Comparison of ENCODE assay signal across 23 cellular contexts in genomic region chr11:46526489-46527215, GRCh38.
"Had no signal": no experiment of that assay in that cellular context is flagged by ENCODE, and none has a peak within 500 bp of the region (broad histone marks: within the 10 kb centered on the region; RNA-seq: fewer than 3 reads in every experiment).

No MANE protein-coding gene starts in this region.

- H3K36me3 ChIP-seq: cardiac muscle cell, heart left ventricle, thoracic aorta had no signal

- H3K27ac ChIP-seq: cardiac muscle cell, heart left ventricle, skin epidermis, thoracic aorta had no signal

- H3K4me3 Mint-ChIP-seq: activated CD8-positive, alpha-beta T cell treated with anti-CD3 and anti-CD28 coated beads for 36 hours; activated naive CD4-positive, alpha-beta T cell treated with anti-CD3 and anti-CD28 coated beads, Interleukin-2, amount 50 U/mL, for 24 hours; activated naive CD8-positive, alpha-beta T cell treated with anti-CD3 and anti-CD28 coated beads, Interleukin-2, amount 50 U/mL, for 24 hours; activated T-cell treated with anti-CD3 and anti-CD28 coated beads, Interleukin-2, amount 50 U/mL, for 4 hours; effector memory CD8-positive, alpha-beta T cell; immature natural killer cell; memory B cell; naive thymus-derived CD8-positive, alpha-beta T cell; stimulated activated naive CD8-positive, alpha-beta T cell treated with anti-CD3 and anti-CD28 coated beads, Interleukin-15, Interleukin-2, amounts not matched to agents 100 ng/mL and 50 ng/mL, for 24 hours had no signal

- ATAC-seq: activated CD8-positive, alpha-beta T cell treated with anti-CD3 and anti-CD28 coated beads for 36 hours; activated naive CD8-positive, alpha-beta T cell treated with anti-CD3 and anti-CD28 coated beads, Interleukin-2, amount 50 U/mL, for 24 hours; activated T-cell treated with anti-CD3 and anti-CD28 coated beads, Interleukin-2, amount 50 U/mL, for 4 hours; effector memory CD8-positive, alpha-beta T cell; heart left ventricle; naive thymus-derived CD8-positive, alpha-beta T cell; sciatic nerve had no signal

- H3K9me3 Mint-ChIP-seq: activated naive CD4-positive, alpha-beta T cell treated with anti-CD3 and anti-CD28 coated beads, Interleukin-2, amount 50 U/mL, for 24 hours; activated naive CD8-positive, alpha-beta T cell treated with anti-CD3 and anti-CD28 coated beads, Interleukin-2, amount 50 U/mL, for 24 hours; activated T-cell treated with anti-CD3 and anti-CD28 coated beads, Interleukin-2, amount 50 U/mL, for 4 hours; effector memory CD8-positive, alpha-beta T cell; immature natural killer cell; memory B cell; naive thymus-derived CD8-positive, alpha-beta T cell; stimulated activated naive CD8-positive, alpha-beta T cell treated with anti-CD3 and anti-CD28 coated beads, Interleukin-15, Interleukin-2, amounts not matched to agents 100 ng/mL and 50 ng/mL, for 24 hours had no signal

- FAIRE-seq: urothelium cell line had no signal

- DNase-seq: activated CD4-positive, alpha-beta T cell treated with anti-CD3 and anti-CD28 coated beads, Interleukin-2, amount 50 U/mL, for 1 hour; activated CD4-positive, CD25-positive, alpha-beta regulatory T cell treated with anti-CD3 and anti-CD28 coated beads, Interleukin-2, amount 50 U/mL, for 72 hours; activated CD8-positive, alpha-beta T cell treated with anti-CD3 and anti-CD28 coated beads for 36 hours; activated naive CD8-positive, alpha-beta T cell treated with anti-CD3 and anti-CD28 coated beads, Interleukin-2, amount 50 U/mL, for 24 hours; activated T-cell treated with anti-CD3 and anti-CD28 coated beads, Interleukin-2, amount 50 U/mL, for 4 hours; cortex of kidney; effector memory CD8-positive, alpha-beta T cell; heart left ventricle; hypothalamus; immature natural killer cell; midbrain; naive thymus-derived CD8-positive, alpha-beta T cell; T-helper 2 cell; trophoblast cell had no signal

- H3K9me3 ChIP-seq: thoracic aorta had no signal

- H3K27ac Mint-ChIP-seq: activated CD8-positive, alpha-beta T cell treated with anti-CD3 and anti-CD28 coated beads for 36 hours; activated naive CD4-positive, alpha-beta T cell treated with anti-CD3 and anti-CD28 coated beads, Interleukin-2, amount 50 U/mL, for 24 hours; activated naive CD8-positive, alpha-beta T cell treated with anti-CD3 and anti-CD28 coated beads, Interleukin-2, amount 50 U/mL, for 24 hours; activated T-helper 2 cell treated with anti-CD3 and anti-CD28 coated beads, Interferon-gamma antibody, Interleukin-2, Interleukin-4, amounts not matched to agents 10 μg/mL and 5 μg/mL and 100 μg/mL, durations not matched to agents 14 hours and 24 hours and 36 hours; memory B cell; stimulated activated naive CD8-positive, alpha-beta T cell treated with anti-CD3 and anti-CD28 coated beads, Interleukin-15, Interleukin-2, amounts not matched to agents 100 ng/mL and 50 ng/mL, for 24 hours had no signal

- H3K27me3 ChIP-seq: cardiac muscle cell, heart left ventricle had no signal

- H3K4me3 ChIP-seq: cardiac muscle cell, heart left ventricle, skin epidermis, thoracic aorta had no signal

- H3K36me3 Mint-ChIP-seq: immature natural killer cell had no signal

- H3K27me3 Mint-ChIP-seq: activated CD8-positive, alpha-beta T cell treated with anti-CD3 and anti-CD28 coated beads for 36 hours; activated naive CD4-positive, alpha-beta T cell treated with anti-CD3 and anti-CD28 coated beads, Interleukin-2, amount 50 U/mL, for 24 hours; activated naive CD8-positive, alpha-beta T cell treated with anti-CD3 and anti-CD28 coated beads, Interleukin-2, amount 50 U/mL, for 24 hours; effector memory CD8-positive, alpha-beta T cell; memory B cell; naive thymus-derived CD8-positive, alpha-beta T cell; stimulated activated naive CD8-positive, alpha-beta T cell treated with anti-CD3 and anti-CD28 coated beads, Interleukin-15, Interleukin-2, amounts not matched to agents 100 ng/mL and 50 ng/mL, for 24 hours had no signal
